ENCODE assay signal across 7 cellular contexts in genomic region chr3:108602249-108602934, GRCh38. TPM values are rescaled to one million over a fixed set of nuclear protein-coding genes. Genes with fewer than 3 reads are reported as not detected.
DNase-seq lines count a peak whose midpoint lies in the region; ATAC-seq and TF ChIP-seq lines count a peak whose summit lies in the region.

No MANE protein-coding gene starts in this region.

- 64 to 71% methylated on average over 5 of the region's 5 CpGs for WGBS in body of pancreas, 2 donors
- WGBS in psoas muscle, 3 donors, result 23 to 42% (median 26%) methylated on average over 5 of the region's 5 CpGs
- WGBS in trophoblast cell (ENCODE audit: extremely low coverage, insufficient coverage, insufficient read length), result no CpG with 5 or more reads among the region's 5 CpGs

- H3K27ac ChIP-seq in body of pancreas, result peak overlapping the region in 1 of 4 donors; percentile 44
- no peak overlapping the region for H3K27ac ChIP-seq in psoas muscle
- H3K27ac ChIP-seq in trophoblast cell (ENCODE audit: low read depth, low read length), result no peak overlapping the region

- peak in 2 of 4 donors; percentile 15 to 31 for DNase-seq in body of pancreas
- no peak for DNase-seq in psoas muscle
- no peak for DNase-seq in trophoblast cell
- no peak for DNase-seq in dermis blood vessel endothelial cell
- DNase-seq in NCI-H524 treated with DMSO at 0.1 percent for 48 hours (lab: John Stamatoyannopoulos, UW), result no peak

- H3K9ac ChIP-seq in trophoblast cell (ENCODE audit: low read length), result no peak overlapping the region

- H3K9me3 ChIP-seq in body of pancreas (no peaks in the 10 kb centered on the region), psoas muscle (no peaks in the 10 kb centered on the region), trophoblast cell (ENCODE audit: insufficient read depth, low read depth, low read length) (no peaks in the 10 kb centered on the region)

- no peaks in the 10 kb centered on the region for H3K79me1 ChIP-seq in trophoblast cell (ENCODE audit: low read length)

- no peak overlapping the region for H4K91ac ChIP-seq in trophoblast cell (ENCODE audit: low read depth, low read length)

- H3K4me3 ChIP-seq in body of pancreas (no peak overlapping the region), psoas muscle (no peak overlapping the region), trophoblast cell (ENCODE audit: low read depth, low read length) (no peak overlapping the region)

- no peak overlapping the region for H2AFZ ChIP-seq in trophoblast cell (ENCODE audit: insufficient read depth, low read length, poor library complexity)

- intact Hi-C loops in body of pancreas (cut with DNase I) (no loop called here), psoas muscle (cut with DNase I) (no loop called here)

- no peak overlapping the region for H2BK5ac ChIP-seq in trophoblast cell (ENCODE audit: low read depth, low read length, poor library complexity)

- no peak overlapping the region for H4K8ac ChIP-seq in trophoblast cell (ENCODE audit: low read depth, low read length)

- H4K12ac ChIP-seq in trophoblast cell (ENCODE audit: low read depth, low read length), result no peak overlapping the region

- H3K4me1 ChIP-seq in body of pancreas (no peaks in the 10 kb centered on the region), psoas muscle (peaks cover 18% of the 10 kb centered on the region), trophoblast cell (ENCODE audit: control insufficient read depth in 1 of 2, insufficient read depth in 2 of 2, low read length in 2 of 2) (no peaks in the 10 kb centered on the region)

- TF ChIP-seq CTCF in body of pancreas (IDR thresholded peaks at IDR 0.05), result no peak
- TF ChIP-seq CTCF in psoas muscle (IDR thresholded peaks at IDR 0.05), result no peak

- no peaks in the 10 kb centered on the region for H3K27me3 ChIP-seq in body of pancreas
- no peaks in the 10 kb centered on the region for H3K27me3 ChIP-seq in psoas muscle (ENCODE audit: insufficient read depth in 3 of 3, low read length in 2 of 3)
- H3K27me3 ChIP-seq in trophoblast cell (ENCODE audit: insufficient read depth, low read length), result no peaks in the 10 kb centered on the region

- H2BK120ac ChIP-seq in trophoblast cell (ENCODE audit: insufficient read depth, low read length, poor library complexity), result no peak overlapping the region

- H2AK5ac ChIP-seq in trophoblast cell (ENCODE audit: low read length), result no peak overlapping the region

- no peak overlapping the region for H3K23ac ChIP-seq in trophoblast cell (ENCODE audit: low read length)

- no peak overlapping the region for H3K14ac ChIP-seq in trophoblast cell (ENCODE audit: low read length)

- ATAC-seq in GM19397 (IDR thresholded peaks at IDR 0.05; ENCODE audit: unreplicated experiment) (peak; percentile 83), HG03159 (IDR thresholded peaks at IDR 0.05; ENCODE audit: unreplicated experiment) (peak; percentile 73), body of pancreas (peak; percentile 64), psoas muscle (peak in 3 of 4 donors; percentile 40 to 82 (median 71))

- no peak for TF ChIP-seq POLR2A in body of pancreas (IDR thresholded peaks at IDR 0.05)

- H3K4ac ChIP-seq in trophoblast cell (ENCODE audit: low read depth, low read length), result no peak overlapping the region

- H3K36me3 ChIP-seq in body of pancreas (replicated peaks in 1 of 2; ENCODE audit: insufficient read depth in 1 of 2, low read depth in 2 of 2), result no peaks in the 10 kb centered on the region
- H3K36me3 ChIP-seq in psoas muscle (ENCODE audit: insufficient read depth in 1 of 2, low read depth in 1 of 2), result no peaks in the 10 kb centered on the region
- peaks cover 2% of the 10 kb centered on the region in 2 experiments for H3K36me3 ChIP-seq in trophoblast cell (ENCODE audit: control insufficient read depth in 1 of 2, insufficient read depth in 2 of 2, low read length in 2 of 2)

- no peaks in the 10 kb centered on the region for H3K79me2 ChIP-seq in trophoblast cell (ENCODE audit: control insufficient read depth, insufficient read depth, low read length, poor library complexity)

- no peak overlapping the region for H3K4me2 ChIP-seq in trophoblast cell (ENCODE audit: low read length)

- H2BK12ac ChIP-seq in trophoblast cell (ENCODE audit: low read length), result no peak overlapping the region

- H3K18ac ChIP-seq in trophoblast cell (ENCODE audit: low read length), result no peak overlapping the region

RNA-seq across cellular contexts. Expression of gene DZIP3, which starts 12.9 kb away (rescaled TPM):
- total RNA-seq in body of pancreas (1 to 10 TPM; 3.6 to 8.8 TPM), psoas muscle (10 to 100 TPM in 3 of 4 donors, 1 to 10 TPM in 1; 7.6 to 20.8 (median 13.4) TPM), dermis blood vessel endothelial cell (3.1 and 6.8 TPM in 2 replicates)
- 1 to 10 TPM; 2.5 to 3.2 (median 2.9) TPM for polyA plus RNA-seq in psoas muscle
- polyA plus RNA-seq in trophoblast cell (2013), result 13.6 and 15.1 TPM in 2 replicates

RNA-seq across cellular contexts. Expression of gene CIP2A, which starts 13.2 kb away (rescaled TPM):
- total RNA-seq in body of pancreas (1 to 10 TPM in 1 of 2 donors, under 1 TPM in 1; 0.33 to 3.6 TPM), psoas muscle (1 to 10 TPM in 1 of 4 donors, under 1 TPM in 3; 0.62 to 1.1 (median 0.90) TPM), dermis blood vessel endothelial cell (11.7 and 35.1 TPM in 2 replicates)
- polyA plus RNA-seq in psoas muscle, result 1 to 10 TPM in 1 of 3 donors, under 1 TPM in 2; 0.31 to 1.7 (median 0.95) TPM
- 15.2 and 15.6 TPM in 2 replicates for polyA plus RNA-seq in trophoblast cell (2013)
